Comparison of ENCODE assay signal across 9 cellular contexts in genomic region chr4:80610845-80611244, GRCh38.
DNase-seq lines count a peak whose midpoint lies in the region; ATAC-seq and TF ChIP-seq lines count a peak whose summit lies in the region.
"Had no signal": no experiment of that assay in that cellular context is flagged by ENCODE, and none has a peak within 500 bp of the region (broad histone marks: within the 10 kb centered on the region; RNA-seq: fewer than 3 reads in every experiment).

No MANE protein-coding gene starts in this region.

- no peaks in the 10 kb centered on the region for H3K79me2 ChIP-seq in OCI-LY3 (ENCODE audit: low read length)

- DNase-seq in DMS 273 (lab: John Stamatoyannopoulos, UW; ENCODE audit: unreplicated experiment): peak; percentile 4
- no peak for DNase-seq in DMS 273 treated with DMSO at 0.1 percent for 48 hours (lab: John Stamatoyannopoulos, UW)
- DNase-seq in smooth muscle cell of the brain vasculature (ENCODE audit: low read depth, low spot score): peak; percentile 10
- no peak for DNase-seq in activated T-cell treated with anti-CD3 and anti-CD28 coated beads, Interleukin-2, amount 50 U/mL, for 1 hour
- DNase-seq in stimulated activated CD4-positive, alpha-beta T cell treated with anti-CD3 and anti-CD28 coated beads, Interleukin-4, amount 100 ng/mL, for 1 hour: no peak
- DNase-seq in NCI-H82 (lab: John Stamatoyannopoulos, UW): no peak

- no peak overlapping the region for H3K4me3 ChIP-seq in OCI-LY3 (ENCODE audit: low read length)

- H3K9me3 ChIP-seq in OCI-LY3 (ENCODE audit: insufficient read depth, low read length): peaks cover 15% of the 10 kb centered on the region; the same call in 1 of the 2 replicates

- no peaks in the 10 kb centered on the region for H4K20me1 ChIP-seq in OCI-LY3 (ENCODE audit: insufficient read depth, low read length)

- H3K27me3 ChIP-seq in OCI-LY3 (ENCODE audit: low read depth, low read length): no peaks in the 10 kb centered on the region

- ATAC-seq in HG02970 (IDR thresholded peaks at IDR 0.05; ENCODE audit: low FRiP score, unreplicated experiment): peak; percentile 75

- peaks cover 24% of the 10 kb centered on the region for H3K4me1 ChIP-seq in OCI-LY3 (ENCODE audit: low read length)

- H3K27ac ChIP-seq in OCI-LY3 (ENCODE audit: low read length): no peak overlapping the region
- H3K27ac ChIP-seq: 22Rv1 had no signal

- no peak overlapping the region for H2AFZ ChIP-seq in OCI-LY3 (ENCODE audit: low read depth, low read length)

- H3K9ac ChIP-seq in OCI-LY3 (ENCODE audit: low read length): no peak overlapping the region

- H3K4me2 ChIP-seq in OCI-LY3 (ENCODE audit: low read length): peak overlapping the region; percentile 24

- no peak for TF ChIP-seq CTCF in OCI-LY3 (IDR thresholded peaks at IDR 0.05; ENCODE audit: low read depth, low read length)

- no peaks in the 10 kb centered on the region for H3K36me3 ChIP-seq in OCI-LY3 (replicated peaks; ENCODE audit: low read depth, low read length)

Comparison
In these comparisons a context has a peak if more than half of its experiments do, and no peak if none do; other contexts are left out.
1. DNase-seq: peak in DMS 273 (single experiment) and smooth muscle cell of the brain vasculature (single experiment); none in DMS 273 treated with DMSO at 0.1 percent for 48 hours (single experiment), activated T-cell treated with anti-CD3 and anti-CD28 coated beads, Interleukin-2, amount 50 U/mL, for 1 hour (single experiment), stimulated activated CD4-positive, alpha-beta T cell treated with anti-CD3 and anti-CD28 coated beads, Interleukin-4, amount 100 ng/mL, for 1 hour (single experiment) and NCI-H82 (single experiment).